Comparison of ENCODE assay signal across 8 cellular contexts in genomic region chr11:129117595-129118350, GRCh38.
DNase-seq lines count a peak whose midpoint lies in the region.

No MANE protein-coding gene starts in this region.

- H3K36me3 ChIP-seq in H7 (replicated peaks; ENCODE audit: control insufficient read depth, insufficient read depth, low read length): no peaks in the 10 kb centered on the region

- peak; percentile 85 for DNase-seq in NCI-H510A treated with DMSO at 0.1 percent for 48 hours (lab: John Stamatoyannopoulos, UW)
- DNase-seq in NCI-H510A (lab: John Stamatoyannopoulos, UW): no peak
- peak; percentile 38 for DNase-seq in H7
- peak; percentile 57 for DNase-seq in NCI-H146 treated with DMSO at 0.1 percent for 48 hours (lab: John Stamatoyannopoulos, UW; ENCODE audit: unreplicated experiment)
- DNase-seq in T-helper 9 cell: peak; percentile 8
- DNase-seq in dedifferentiated amniotic fluid mesenchymal stem cell (ENCODE audit: extremely low spot score): peak; percentile 77
- peak; percentile 76 to 82 for DNase-seq in lung microvascular endothelial cell (ENCODE audit: low read depth in 2 of 2)
- peak; percentile 45 for DNase-seq in stromal cell of bone marrow (ENCODE audit: low read depth)

- no peak overlapping the region for H3K4me3 ChIP-seq in H7 (ENCODE audit: insufficient read depth, low read depth, low read length)

- no peaks in the 10 kb centered on the region for H3K27me3 ChIP-seq in H7 (ENCODE audit: control insufficient read depth, insufficient read depth, low read length)
